ENCODE assay signal across 17 cellular contexts in genomic region chr1:192577145-192578140, GRCh38. TPM values are rescaled to one million over a fixed set of nuclear protein-coding genes. Genes with fewer than 3 reads are reported as not detected.
DNase-seq lines count a peak whose midpoint lies in the region; ATAC-seq, FAIRE-seq and TF ChIP-seq lines count a peak whose summit lies in the region.
"Had no signal": no experiment of that assay in that cellular context is flagged by ENCODE, and none has a peak within 500 bp of the region (broad histone marks: within the 10 kb centered on the region; RNA-seq: fewer than 3 reads in every experiment).

No MANE protein-coding gene starts in this region.

- H3K4me3 ChIP-seq in DND-41 (ENCODE audit: low read depth in 1 of 2, low read length in 2 of 2) (peak overlapping the region; percentile 50 to 68), colonic mucosa (peak overlapping the region; percentile 1), smooth muscle cell (peak overlapping the region; percentile 42)
- H3K4me3 ChIP-seq: SJCRH30 had no signal

- no peak for ATAC-seq in DND-41 (ENCODE audit: insufficient read depth, low read depth)
- ATAC-seq in Right ventricle myocardium inferior = no peak
- no peak for ATAC-seq in HG03280 (IDR thresholded peaks at IDR 0.05; ENCODE audit: unreplicated experiment)

- H3K79me2 ChIP-seq in DND-41 (ENCODE audit: insufficient read depth, low read length) (peaks cover 74% of the 10 kb centered on the region), smooth muscle cell (ENCODE audit: low read depth) (peaks cover 24% of the 10 kb centered on the region)

- intact Hi-C loops in colonic mucosa (cut with DNase I) = no loop called here
- intact Hi-C loops in Right ventricle myocardium inferior (cut with DNase I) = no loop called here

- H3K27me3 ChIP-seq in DND-41 (ENCODE audit: insufficient read depth, low read length, poor library complexity) (no peaks in the 10 kb centered on the region), colonic mucosa (no peaks in the 10 kb centered on the region), smooth muscle cell (ENCODE audit: low read depth) (no peaks in the 10 kb centered on the region)
- H3K27me3 ChIP-seq: SJCRH30 had no signal

- H3K4me2 ChIP-seq in DND-41 (ENCODE audit: insufficient read depth, low read length) (peak overlapping the region; percentile 68), smooth muscle cell (peak overlapping the region; percentile 81)

- peaks cover 4% of the 10 kb centered on the region for H3F3A ChIP-seq in smooth muscle cell (ENCODE audit: low read depth)

- H3K9me3 ChIP-seq in DND-41 (ENCODE audit: insufficient read depth, low read length, severe bottlenecking) (no peaks in the 10 kb centered on the region), colonic mucosa (no peaks in the 10 kb centered on the region), smooth muscle cell (replicated peaks; ENCODE audit: low read depth) (no peaks in the 10 kb centered on the region)
- H3K9me3 ChIP-seq: SJCRH30 had no signal

- peaks cover 55% of the 10 kb centered on the region for H3K36me3 ChIP-seq in DND-41 (ENCODE audit: insufficient read depth, low read length)
- H3K36me3 ChIP-seq in colonic mucosa = no peaks in the 10 kb centered on the region
- no peaks in the 10 kb centered on the region for H3K36me3 ChIP-seq in smooth muscle cell (ENCODE audit: low read depth)
- H3K36me3 ChIP-seq: SJCRH30 had no signal

- no peak for DNase-seq in DND-41
- no peak for DNase-seq in GM19239 (ENCODE audit: insufficient read length, low spot score)
- no peak for DNase-seq in colonic mucosa
- DNase-seq in smooth muscle cell (lab: John Stamatoyannopoulos, UW; ENCODE audit: unreplicated experiment) = no peak
- no peak for DNase-seq in NCI-H82 (lab: John Stamatoyannopoulos, UW)
- no peak for DNase-seq in Right ventricle myocardium inferior (ENCODE audit: missing footprints)
- no peak for DNase-seq in occipital lobe (lab: John Stamatoyannopoulos, UW)
- DNase-seq: amniotic stem cell; effector CD8-positive, alpha-beta T cell; kidney; NCI-H1105; NCI-H526 treated with DMSO at 0.1 percent for 48 hours; nucleus accumbens; SJCRH30 had no signal

- H3K9ac ChIP-seq in DND-41 (ENCODE audit: low read depth, low read length) = peak overlapping the region; percentile 71
- H3K9ac ChIP-seq in colonic mucosa (ENCODE audit: low read depth in 2 of 2, low read length in 2 of 2) = no peak overlapping the region
- H3K9ac ChIP-seq in smooth muscle cell (ENCODE audit: low read depth) = peak overlapping the region; percentile 84

- H2AFZ ChIP-seq in DND-41 (ENCODE audit: low read depth, low read length) (no peak overlapping the region), smooth muscle cell (ENCODE audit: low read depth) (no peak overlapping the region)

- TF ChIP-seq CTCF in DND-41 (IDR thresholded peaks at IDR 0.05; ENCODE audit: borderline replicate concordance, extremely low read depth, low read length, poor library complexity, severe bottlenecking) (no peak), colonic mucosa (IDR thresholded peaks at IDR 0.05) (no peak), smooth muscle cell (IDR thresholded peaks at IDR 0.05; ENCODE audit: borderline replicate concordance, insufficient read depth, poor library complexity, severe bottlenecking) (no peak)

- H3K4me1 ChIP-seq in DND-41 (ENCODE audit: insufficient read depth, low read length) = peaks cover 55% of the 10 kb centered on the region
- no peaks in the 10 kb centered on the region for H3K4me1 ChIP-seq in colonic mucosa
- peaks cover 29% of the 10 kb centered on the region for H3K4me1 ChIP-seq in smooth muscle cell (ENCODE audit: low read depth)

- H3K27ac ChIP-seq in DND-41 (ENCODE audit: low read length) = peak overlapping the region; percentile 86
- peak overlapping the region; percentile 0 for H3K27ac ChIP-seq in colonic mucosa
- H3K27ac ChIP-seq in smooth muscle cell (ENCODE audit: low read depth) = peak overlapping the region; percentile 84
- H3K27ac ChIP-seq: SJCRH30 had no signal

- peaks cover 4% of the 10 kb centered on the region; the same call in 1 of the 2 replicates for H4K20me1 ChIP-seq in DND-41 (ENCODE audit: insufficient read depth, low read length)
- H4K20me1 ChIP-seq in smooth muscle cell (ENCODE audit: low read depth) = no peaks in the 10 kb centered on the region

- peak; percentile 82 for FAIRE-seq in GM19239 (lab: Jason Lieb, UNC)
- FAIRE-seq: HTR-8/SVneo, kidney had no signal

- WGBS in smooth muscle cell (ENCODE audit: low lambda C conversion rate) = 94% methylated on average over 2 of the region's 2 CpGs

RNA-seq across cellular contexts. Expression of gene RGS1, which starts 1.9 kb away (rescaled TPM):
- 10 to 100 TPM in 1 of 2 donors, 1 to 10 TPM in 1; 8.0 to 21.3 TPM for total RNA-seq in colonic mucosa
- 224 and 333 TPM in 2 replicates for total RNA-seq in smooth muscle cell
- 88.7 and 119 TPM in 2 replicates for polyA plus RNA-seq in smooth muscle cell
- 0.32 TPM for total RNA-seq in Right ventricle myocardium inferior
- total RNA-seq in occipital lobe = 18.1 TPM
- total RNA-seq: SJCRH30 had no signal

RNA-seq across cellular contexts. Expression of gene RGS13, which starts 58.5 kb away (rescaled TPM):
- total RNA-seq in colonic mucosa (1 to 10 TPM; 1.0 to 1.1 TPM), smooth muscle cell (1.3 TPM in 1 of 2 replicates, not detected in the other), Right ventricle myocardium inferior (not detected), occipital lobe (not detected)
- polyA plus RNA-seq in smooth muscle cell = 0.27 and 0.45 TPM in 2 replicates
- total RNA-seq: H4, SJCRH30 had no signal

Comparison
In these comparisons a context has a peak if more than half of its experiments do, and no peak if none do; other contexts are left out.
1. H3K27ac ChIP-seq: peak in every context shown above with its lines; median percentile 86 in DND-41; 84 in smooth muscle cell; 0 in colonic mucosa.
2. H3K4me3 ChIP-seq: peak in every context shown above with its lines; median percentile 59 in DND-41; 42 in smooth muscle cell; 1 in colonic mucosa.
3. H3K9ac ChIP-seq: peak in DND-41 (single experiment) and smooth muscle cell (single experiment); none in colonic mucosa (0 of 2).
4. RNA of gene RGS1, which starts 1.9 kb away (total RNA-seq): 224 to 333 TPM in smooth muscle cell; 8.0 to 21.3 TPM in colonic mucosa, 18.1 TPM in occipital lobe (single experiment) and 0.32 TPM in Right ventricle myocardium inferior (single experiment); every median in the first group is over 10 times any median in the second.